Comparison of ENCODE assay signal across 9 cellular contexts in the genomic region with DNA sequence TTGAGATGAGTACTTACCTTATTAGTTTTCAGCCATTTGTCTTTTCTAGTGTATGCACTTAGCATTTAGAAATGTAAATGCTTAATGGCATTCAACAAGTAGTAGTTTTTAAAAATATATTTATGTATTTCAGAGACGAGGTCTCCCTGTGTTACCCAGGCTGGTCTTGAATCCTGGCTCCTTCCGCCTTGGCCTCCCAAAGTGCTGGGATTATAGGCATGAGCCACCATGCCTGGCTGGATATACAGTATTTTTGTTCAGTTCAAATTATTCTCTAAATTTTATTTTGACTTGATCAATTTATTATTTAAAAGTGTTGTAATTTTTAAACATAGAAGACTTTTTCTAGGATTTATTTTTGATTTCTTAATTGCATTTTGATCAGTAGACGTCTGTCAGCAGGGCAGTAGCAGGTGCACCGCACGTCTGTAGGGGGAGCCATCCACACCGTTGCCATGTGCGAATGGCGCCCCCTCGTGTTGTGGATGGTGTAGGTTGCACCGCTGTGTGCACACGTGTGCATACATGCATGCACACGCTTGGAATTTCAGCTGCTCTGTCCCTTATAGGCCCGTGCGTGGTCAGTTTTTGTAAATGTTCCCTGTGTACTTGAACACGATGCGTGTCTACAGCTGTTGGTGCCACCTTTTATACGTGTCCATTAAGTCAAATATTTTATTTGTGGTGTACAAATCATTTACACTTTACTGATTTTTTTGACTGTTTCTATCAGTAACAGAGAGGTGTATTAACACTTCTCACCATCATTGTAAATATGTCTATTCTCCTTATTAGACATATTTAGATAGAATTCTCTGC. TPM values are rescaled to one million over a fixed set of nuclear protein-coding genes. Genes with fewer than 3 reads are reported as not detected.
DNase-seq lines count a peak whose midpoint lies in the region; ATAC-seq, FAIRE-seq and TF ChIP-seq lines count a peak whose summit lies in the region.
"Had no signal": no experiment of that assay in that cellular context is flagged by ENCODE, and none has a peak within 500 bp of the region (broad histone marks: within the 10 kb centered on the region; RNA-seq: fewer than 3 reads in every experiment).

No MANE protein-coding gene starts in this region.

- peak; percentile 67 for ATAC-seq in HG02973 (IDR thresholded peaks at IDR 0.05; ENCODE audit: unreplicated experiment)
- ATAC-seq in WTC11, result peak; percentile 99
- ATAC-seq in HG03460 (IDR thresholded peaks at IDR 0.05; ENCODE audit: unreplicated experiment), result no peak

- H3K36me3 Mint-ChIP-seq in WTC11 (no peaks in the 10 kb centered on the region), MCF 10A (ENCODE audit: insufficient read depth, unreplicated experiment) (peaks cover 6% of the 10 kb centered on the region)

- no peaks in the 10 kb centered on the region for H3K9me3 Mint-ChIP-seq in WTC11
- H3K9me3 Mint-ChIP-seq in MCF 10A (ENCODE audit: unreplicated experiment), result no peaks in the 10 kb centered on the region

- H3K4me1 Mint-ChIP-seq in WTC11 (0 out of 2 replicates have a peak, but pooled peaks cover 4% of the 10 kb centered on the region), MCF 10A (ENCODE audit: insufficient read depth, unreplicated experiment) (no peaks in the 10 kb centered on the region)

- H3K4me3 Mint-ChIP-seq in WTC11 (no peak overlapping the region), MCF 10A (ENCODE audit: unreplicated experiment) (no peak overlapping the region)

- intact Hi-C loops in MCF 10A (cut with micrococcal nuclease), result loop anchor here (1.0 to 5.0 kb wide), 3 partner anchors 101 to 406 kb away; no protein-coding TSS in a partner anchor

- no TSS peak for BruUV-seq in MCF 10A (replicated peaks; lab: Mats Ljungman, UMichigan)

- CTCF ChIA-PET in WTC11 (lab: Charles Lee), result interaction anchor here (0.5 to 2.4 kb wide), 22 partner anchors 9 to 1467 kb away, joined by 3 to 12 read pairs (median 6); a partner anchor contains a TSS
- CTCF ChIA-PET in MCF 10A (lab: Yijun Ruan, JAX), result interaction anchor here (0.6 to 1.5 kb wide), 28 partner anchors 8 to 380 kb away, joined by 3 to 7 read pairs (median 3); a partner anchor contains a TSS

- H3K27me3 Mint-ChIP-seq in WTC11 (ENCODE audit: low read depth), result no peaks in the 10 kb centered on the region; the same call in none of the 2 replicates
- no peaks in the 10 kb centered on the region for H3K27me3 Mint-ChIP-seq in MCF 10A (ENCODE audit: insufficient read depth, unreplicated experiment)

- no peak overlapping the region for H3K27ac Mint-ChIP-seq in WTC11
- H3K27ac Mint-ChIP-seq in MCF 10A (ENCODE audit: low read depth, unreplicated experiment), result no peak overlapping the region

- TF ChIP-seq CTCF in WTC11 (IDR thresholded peaks at IDR 0.05) (peak; percentile 100), MCF 10A (IDR thresholded peaks at IDR 0.05; ENCODE audit: unreplicated experiment) (peak; percentile 100)

- FAIRE-seq in G401.6 (lab: Jason Lieb, UNC), result peak; percentile 88
- FAIRE-seq: endometrium had no signal

- POLR2A ChIA-PET in WTC11 (lab: Charles Lee) (no interaction called here), MCF 10A (lab: Yijun Ruan, JAX) (interaction anchor here (0.7 to 1.1 kb wide), 4 partner anchors 31 to 325 kb away, joined by 3 to 5 read pairs (median 4); no protein-coding TSS in a partner anchor)

- peak; percentile 91 for DNase-seq in NCI-H2227 (lab: John Stamatoyannopoulos, UW; ENCODE audit: unreplicated experiment)
- peak; percentile 94 for DNase-seq in WTC11 (ENCODE audit: low spot score)
- peak; percentile 90 for DNase-seq in MCF 10A (ENCODE audit: unreplicated experiment)
- DNase-seq in iris pigment epithelial cell (ENCODE audit: low read depth), result peak; percentile 87
- peak; percentile 82 to 92 for DNase-seq in stimulated activated CD4-positive, alpha-beta T cell treated with anti-CD3 and anti-CD28 coated beads, Interleukin-1b, Interleukin-23, amount 100 ng/mL, for 1 hour (ENCODE audit: low read depth in 2 of 2)

TF ChIP-seq in WTC11, 78 proteins besides CTCF, POLR2A, EP300 and RAD21 (continues in another document):
- TF ChIP-seq JUN (CRISPR knock-in tag; IDR thresholded peaks at IDR 0.05), result no peak
- TF ChIP-seq, protein P1, sequence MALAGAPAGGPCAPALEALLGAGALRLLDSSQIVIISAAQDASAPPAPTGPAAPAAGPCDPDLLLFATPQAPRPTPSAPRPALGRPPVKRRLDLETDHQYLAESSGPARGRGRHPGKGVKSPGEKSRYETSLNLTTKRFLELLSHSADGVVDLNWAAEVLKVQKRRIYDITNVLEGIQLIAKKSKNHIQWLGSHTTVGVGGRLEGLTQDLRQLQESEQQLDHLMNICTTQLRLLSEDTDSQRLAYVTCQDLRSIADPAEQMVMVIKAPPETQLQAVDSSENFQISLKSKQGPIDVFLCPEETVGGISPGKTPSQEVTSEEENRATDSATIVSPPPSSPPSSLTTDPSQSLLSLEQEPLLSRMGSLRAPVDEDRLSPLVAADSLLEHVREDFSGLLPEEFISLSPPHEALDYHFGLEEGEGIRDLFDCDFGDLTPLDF (CRISPR knock-in tag; IDR thresholded peaks at IDR 0.05), result no peak
- TF ChIP-seq ZBTB21 (CRISPR knock-in tag; IDR thresholded peaks at IDR 0.05; ENCODE audit: borderline replicate concordance), result no peak
- TF ChIP-seq, protein P2, sequence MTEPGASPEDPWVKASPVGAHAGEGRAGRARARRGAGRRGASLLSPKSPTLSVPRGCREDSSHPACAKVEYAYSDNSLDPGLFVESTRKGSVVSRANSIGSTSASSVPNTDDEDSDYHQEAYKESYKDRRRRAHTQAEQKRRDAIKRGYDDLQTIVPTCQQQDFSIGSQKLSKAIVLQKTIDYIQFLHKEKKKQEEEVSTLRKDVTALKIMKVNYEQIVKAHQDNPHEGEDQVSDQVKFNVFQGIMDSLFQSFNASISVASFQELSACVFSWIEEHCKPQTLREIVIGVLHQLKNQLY (CRISPR knock-in tag; IDR thresholded peaks at IDR 0.05), result no peak
- no peak for TF ChIP-seq OVOL2 (CRISPR knock-in tag; IDR thresholded peaks at IDR 0.05; ENCODE audit: borderline replicate concordance)
- TF ChIP-seq, protein P3, sequence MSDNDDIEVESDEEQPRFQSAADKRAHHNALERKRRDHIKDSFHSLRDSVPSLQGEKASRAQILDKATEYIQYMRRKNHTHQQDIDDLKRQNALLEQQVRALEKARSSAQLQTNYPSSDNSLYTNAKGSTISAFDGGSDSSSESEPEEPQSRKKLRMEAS (CRISPR knock-in tag; IDR thresholded peaks at IDR 0.05), result peak; percentile 59; the same call in 1 of the 2 replicates
- TF ChIP-seq, protein P4, sequence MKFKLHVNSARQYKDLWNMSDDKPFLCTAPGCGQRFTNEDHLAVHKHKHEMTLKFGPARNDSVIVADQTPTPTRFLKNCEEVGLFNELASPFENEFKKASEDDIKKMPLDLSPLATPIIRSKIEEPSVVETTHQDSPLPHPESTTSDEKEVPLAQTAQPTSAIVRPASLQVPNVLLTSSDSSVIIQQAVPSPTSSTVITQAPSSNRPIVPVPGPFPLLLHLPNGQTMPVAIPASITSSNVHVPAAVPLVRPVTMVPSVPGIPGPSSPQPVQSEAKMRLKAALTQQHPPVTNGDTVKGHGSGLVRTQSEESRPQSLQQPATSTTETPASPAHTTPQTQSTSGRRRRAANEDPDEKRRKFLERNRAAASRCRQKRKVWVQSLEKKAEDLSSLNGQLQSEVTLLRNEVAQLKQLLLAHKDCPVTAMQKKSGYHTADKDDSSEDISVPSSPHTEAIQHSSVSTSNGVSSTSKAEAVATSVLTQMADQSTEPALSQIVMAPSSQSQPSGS (CRISPR knock-in tag; IDR thresholded peaks at IDR 0.05; ENCODE audit: borderline replicate concordance, low read depth), result no peak
- TF ChIP-seq, protein P5, sequence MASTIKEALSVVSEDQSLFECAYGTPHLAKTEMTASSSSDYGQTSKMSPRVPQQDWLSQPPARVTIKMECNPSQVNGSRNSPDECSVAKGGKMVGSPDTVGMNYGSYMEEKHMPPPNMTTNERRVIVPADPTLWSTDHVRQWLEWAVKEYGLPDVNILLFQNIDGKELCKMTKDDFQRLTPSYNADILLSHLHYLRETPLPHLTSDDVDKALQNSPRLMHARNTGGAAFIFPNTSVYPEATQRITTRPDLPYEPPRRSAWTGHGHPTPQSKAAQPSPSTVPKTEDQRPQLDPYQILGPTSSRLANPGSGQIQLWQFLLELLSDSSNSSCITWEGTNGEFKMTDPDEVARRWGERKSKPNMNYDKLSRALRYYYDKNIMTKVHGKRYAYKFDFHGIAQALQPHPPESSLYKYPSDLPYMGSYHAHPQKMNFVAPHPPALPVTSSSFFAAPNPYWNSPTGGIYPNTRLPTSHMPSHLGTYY (CRISPR knock-in tag; IDR thresholded peaks at IDR 0.05), result peak; percentile 45; the same call in 1 of the 2 replicates
- TF ChIP-seq, protein P6, sequence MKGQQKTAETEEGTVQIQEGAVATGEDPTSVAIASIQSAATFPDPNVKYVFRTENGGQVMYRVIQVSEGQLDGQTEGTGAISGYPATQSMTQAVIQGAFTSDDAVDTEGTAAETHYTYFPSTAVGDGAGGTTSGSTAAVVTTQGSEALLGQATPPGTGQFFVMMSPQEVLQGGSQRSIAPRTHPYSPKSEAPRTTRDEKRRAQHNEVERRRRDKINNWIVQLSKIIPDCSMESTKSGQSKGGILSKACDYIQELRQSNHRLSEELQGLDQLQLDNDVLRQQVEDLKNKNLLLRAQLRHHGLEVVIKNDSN (CRISPR knock-in tag; IDR thresholded peaks at IDR 0.05), result peak; percentile 55; the same call in 1 of the 2 replicates
- TF ChIP-seq, protein P7, sequence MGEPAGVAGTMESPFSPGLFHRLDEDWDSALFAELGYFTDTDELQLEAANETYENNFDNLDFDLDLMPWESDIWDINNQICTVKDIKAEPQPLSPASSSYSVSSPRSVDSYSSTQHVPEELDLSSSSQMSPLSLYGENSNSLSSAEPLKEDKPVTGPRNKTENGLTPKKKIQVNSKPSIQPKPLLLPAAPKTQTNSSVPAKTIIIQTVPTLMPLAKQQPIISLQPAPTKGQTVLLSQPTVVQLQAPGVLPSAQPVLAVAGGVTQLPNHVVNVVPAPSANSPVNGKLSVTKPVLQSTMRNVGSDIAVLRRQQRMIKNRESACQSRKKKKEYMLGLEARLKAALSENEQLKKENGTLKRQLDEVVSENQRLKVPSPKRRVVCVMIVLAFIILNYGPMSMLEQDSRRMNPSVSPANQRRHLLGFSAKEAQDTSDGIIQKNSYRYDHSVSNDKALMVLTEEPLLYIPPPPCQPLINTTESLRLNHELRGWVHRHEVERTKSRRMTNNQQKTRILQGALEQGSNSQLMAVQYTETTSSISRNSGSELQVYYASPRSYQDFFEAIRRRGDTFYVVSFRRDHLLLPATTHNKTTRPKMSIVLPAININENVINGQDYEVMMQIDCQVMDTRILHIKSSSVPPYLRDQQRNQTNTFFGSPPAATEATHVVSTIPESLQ (CRISPR knock-in tag; IDR thresholded peaks at IDR 0.05), result no peak
- no peak for TF ChIP-seq MYBL2 (CRISPR knock-in tag; IDR thresholded peaks at IDR 0.05)

RNA-seq across cellular contexts. Expression of a gene that starts 30.6 kb away (rescaled TPM):
- total RNA-seq in WTC11 (2021), result 35.6 to 41.0 TPM (median 36.8 TPM) in 3 replicates
- 41.3 and 46.6 TPM in 2 replicates for total RNA-seq in MCF 10A (2022)
